8 cellular contexts compared by ENCODE assay signal in genomic region chr22:35477911-35478582, GRCh38.
DNase-seq lines count a peak whose midpoint lies in the region; ATAC-seq, FAIRE-seq and TF ChIP-seq lines count a peak whose summit lies in the region.

No MANE protein-coding gene starts in this region.

- H3K27ac ChIP-seq in vagina: peak overlapping the region; percentile 20

- TF ChIP-seq POLR2A in vagina (IDR thresholded peaks at IDR 0.05): no peak

- H3K4me1 ChIP-seq in vagina: peaks cover 37% of the 10 kb centered on the region

- in situ Hi-C loops in SK-MEL-5 (cut with HindIII; ENCODE audit: low pct_unique_long_range_greater_than_20kb, low sequenced_read_pairs): no loop called here

- intact Hi-C loops in vagina (cut with DNase I): no loop called here

- no peaks in the 10 kb centered on the region for H3K36me3 ChIP-seq in MG63
- H3K36me3 ChIP-seq in vagina: no peaks in the 10 kb centered on the region

- no peak for ATAC-seq in HG02981 (IDR thresholded peaks at IDR 0.05; ENCODE audit: unreplicated experiment)

- H3K4me3 ChIP-seq in MG63 (no peak overlapping the region), vagina (no peak overlapping the region)

- no peak for FAIRE-seq in frontal cortex (lab: Jason Lieb, UNC)

- H3K9me3 ChIP-seq in MG63: no peaks in the 10 kb centered on the region
- no peaks in the 10 kb centered on the region for H3K9me3 ChIP-seq in vagina

- peak; percentile 65 for DNase-seq in AG20443 (ENCODE audit: low spot score)
- DNase-seq in MG63: peak; percentile 63
- DNase-seq in SK-MEL-5 (ENCODE audit: low read depth, low spot score): peak; percentile 48
- peak; percentile 72 for DNase-seq in hepatic stellate cell (ENCODE audit: low spot score)
- DNase-seq in vagina (ENCODE audit: extremely low spot score in 2 of 2): no peak
- no peak for DNase-seq in frontal cortex (ENCODE audit: low spot score in 2 of 2)
- no peak for DNase-seq in activated CD4-positive, CD25-positive, alpha-beta regulatory T cell treated with anti-CD3 and anti-CD28 coated beads, Interleukin-2, amount 50 U/mL, for 72 hours

- no peak for TF ChIP-seq CTCF in vagina (IDR thresholded peaks at IDR 0.05)

- no peaks in the 10 kb centered on the region for H3K27me3 ChIP-seq in MG63
- no peaks in the 10 kb centered on the region for H3K27me3 ChIP-seq in vagina

Comparison
In these comparisons a context has a peak if more than half of its experiments do, and no peak if none do; other contexts are left out.
1. DNase-seq: peak in AG20443 (single experiment), MG63 (single experiment), SK-MEL-5 (single experiment) and hepatic stellate cell (single experiment); none in vagina (0 of 2), frontal cortex (0 of 2) and activated CD4-positive, CD25-positive, alpha-beta regulatory T cell treated with anti-CD3 and anti-CD28 coated beads, Interleukin-2, amount 50 U/mL, for 72 hours (single experiment).